ENCODE assay signal across 1 cellular context in genomic region chr5:172906436-172906835, GRCh38.
TF ChIP-seq lines count a peak whose summit lies in the region.

No MANE protein-coding gene starts in this region.

TF ChIP-seq in SK-N-SH treated with all-trans-retinoic acid at 6 μM for 48 hours, 23 proteins besides CTCF, POLR2A, EP300 and RAD21 (continued from another document):
- TF ChIP-seq PPARA (CRISPR knock-in tag; IDR thresholded peaks at IDR 0.05; ENCODE audit: borderline replicate concordance): no peak
